Comparison of ENCODE assay signal across 8 cellular contexts in the genomic region with DNA sequence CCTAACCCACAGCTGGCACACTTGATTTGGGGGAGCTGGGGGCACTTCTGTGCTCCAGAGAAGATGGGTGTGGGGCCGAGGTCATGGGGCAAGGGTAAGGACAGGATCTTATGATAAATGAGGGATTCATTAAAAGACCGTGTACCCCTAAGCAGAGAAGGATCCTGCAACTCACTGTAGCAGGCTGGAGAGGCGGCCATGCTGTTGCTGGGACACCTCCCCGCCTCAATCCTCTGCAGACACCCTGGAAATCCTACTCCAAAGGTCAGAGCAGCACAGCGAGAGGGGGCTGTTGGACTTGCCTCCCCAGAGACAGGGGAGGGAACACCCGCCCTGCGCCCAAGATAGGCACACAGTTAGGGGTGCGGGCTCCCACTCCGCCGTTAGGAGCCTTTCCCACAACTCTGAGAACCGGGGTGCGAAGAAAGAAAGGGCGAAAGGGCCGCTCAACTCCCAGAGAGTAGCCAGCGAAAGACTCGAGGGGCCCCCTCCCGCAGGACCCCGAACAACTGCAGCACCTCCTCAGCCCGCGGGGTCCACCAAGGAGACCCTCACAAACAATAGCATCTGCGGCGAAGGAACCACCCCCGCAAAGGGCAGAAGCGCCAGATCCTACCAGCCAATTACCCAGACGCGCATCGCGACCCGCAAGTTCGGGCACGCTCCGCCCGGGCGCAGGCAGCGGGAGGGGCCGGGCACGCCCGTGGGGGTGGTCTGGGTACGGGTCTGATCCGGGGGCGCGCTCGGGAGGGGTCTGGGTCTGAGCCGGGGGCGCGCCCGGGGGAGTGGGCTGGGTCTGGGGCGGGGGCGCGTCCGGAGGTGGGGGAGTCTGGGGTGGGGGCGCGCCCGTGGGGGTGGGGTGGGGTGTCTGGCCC. TPM values are rescaled to one million over a fixed set of nuclear protein-coding genes. Genes with fewer than 3 reads are reported as not detected.
A peak's percentile ranks its signal among the peaks of the same experiment; 100 is the strongest.
DNase-seq lines count a peak whose midpoint lies in the region; ATAC-seq and TF ChIP-seq lines count a peak whose summit lies in the region.

No MANE protein-coding gene starts in this region.

- TF ChIP-seq POLR2A in HCT116 (IDR thresholded peaks at IDR 0.05; ENCODE audit: borderline replicate concordance, extremely low read depth, insufficient read depth, insufficient read length): no peak

- H3K4me3 ChIP-seq in HCT116 (replicated peaks in 1 of 2; ENCODE audit: low read depth in 1 of 2, low read length in 2 of 2): peak overlapping the region; percentile 69 to 78
- peak overlapping the region; percentile 94 for H3K4me3 ChIP-seq in SJCRH30
- H3K4me3 ChIP-seq in fibroblast of villous mesenchyme (ENCODE audit: low read depth, low read length): peak overlapping the region; percentile 71
- H3K4me3 ChIP-seq in retinal pigment epithelial cell (ENCODE audit: low read length): peak overlapping the region; percentile 67

- CTCF ChIA-PET in HCT116 (lab: Charles Lee): no interaction called here

- H3K27me3 ChIP-seq in HCT116 (ENCODE audit: insufficient read depth, low read length): no peaks in the 10 kb centered on the region
- H3K27me3 ChIP-seq in SJCRH30: no peaks in the 10 kb centered on the region

- no peak overlapping the region; the same call in 1 of the 2 replicates for H3K27ac ChIP-seq in HCT116 (ENCODE audit: low read depth, low read length)
- no peak overlapping the region for H3K27ac ChIP-seq in SJCRH30

- BruUV-seq in HCT116 (replicated peaks; lab: Mats Ljungman, UMichigan): no TSS peak

- ATAC-seq in HCT116: peak; percentile 34
- no peak for ATAC-seq in HG03159 (IDR thresholded peaks at IDR 0.05; ENCODE audit: unreplicated experiment)
- no peak for ATAC-seq in GM21619 (IDR thresholded peaks at IDR 0.05; ENCODE audit: unreplicated experiment)

- no peak overlapping the region for H2AFZ ChIP-seq in HCT116 (ENCODE audit: low read depth, low read length, poor library complexity, severe bottlenecking)

- RAD21 ChIA-PET in HCT116 (lab: Charles Lee; ENCODE audit: low non-redundant PET in 1 of 2, low total read pairs in 2 of 2, uncharacterized antibody in 2 of 2, unreplicated experiment in 2 of 2): no interaction called here

- intact Hi-C loops in HCT116 (cut with micrococcal nuclease): no loop called here

- no peak for TF ChIP-seq RAD21 in HCT116 (IDR thresholded peaks at IDR 0.05; ENCODE audit: low read depth)

- no peaks in the 10 kb centered on the region for H3K36me3 ChIP-seq in HCT116 (ENCODE audit: control insufficient read depth in 1 of 2, insufficient read depth in 2 of 2, low read length in 2 of 2)
- H3K36me3 ChIP-seq in SJCRH30: no peaks in the 10 kb centered on the region

- POLR2A ChIA-PET in HCT116 (lab: Charles Lee): no interaction called here

- H3K4me2 ChIP-seq in HCT116 (ENCODE audit: low read length): peak overlapping the region; percentile 85

- H3K9me2 ChIP-seq in HCT116 (ENCODE audit: insufficient read depth): no peaks in the 10 kb centered on the region

- DNase-seq in HCT116 (ENCODE audit: low read depth, low spot score) (no peak), SJCRH30 (peak in 1 of 2 experiments; percentile 18), fibroblast of villous mesenchyme (ENCODE audit: low read depth) (no peak), retinal pigment epithelial cell (ENCODE audit: low read depth) (no peak), UCSD-AML1 (lab: John Stamatoyannopoulos, UW; ENCODE audit: unreplicated experiment) (no peak)
- DNase-seq in effector CD4-positive, alpha-beta T cell: no peak

- H3K79me2 ChIP-seq in HCT116 (ENCODE audit: insufficient read depth, low read length): peaks cover 14% of the 10 kb centered on the region

- peaks cover 4 to 11% of the 10 kb centered on the region in 2 experiments; a peak in 3 of 4 replicates for H3K4me1 ChIP-seq in HCT116 (ENCODE audit: control insufficient read depth in 1 of 2, insufficient read depth in 2 of 2, low read length in 2 of 2)
- no peaks in the 10 kb centered on the region for H3K4me1 ChIP-seq in SJCRH30

- TF ChIP-seq CTCF in HCT116 (IDR thresholded peaks at IDR 0.05 in 2 of 3, conservative IDR thresholded peaks at IDR 0.05 in 1 of 3; ENCODE audit: borderline replicate concordance in 1 of 3, insufficient read depth in 1 of 3, low read depth in 2 of 3, low read length in 2 of 3) (no peak), fibroblast of villous mesenchyme (IDR thresholded peaks at IDR 0.05; ENCODE audit: insufficient read depth, low read depth, low read length) (no peak), retinal pigment epithelial cell (conservative IDR thresholded peaks at IDR 0.05; ENCODE audit: low read depth, low read length) (no peak)

- H3K9ac ChIP-seq in HCT116 (ENCODE audit: low read length): peak overlapping the region; percentile 33; the same call in 1 of the 2 replicates

- H4K20me1 ChIP-seq in HCT116 (ENCODE audit: insufficient read depth): no peaks in the 10 kb centered on the region

- H3K9me3 ChIP-seq in HCT116 (ENCODE audit: control insufficient read depth in 1 of 2, insufficient read depth in 1 of 2, low read depth in 1 of 2, low read length in 2 of 2) (no peaks in the 10 kb centered on the region), SJCRH30 (replicated peaks) (no peaks in the 10 kb centered on the region)

TF ChIP-seq in HCT116, 20 proteins besides CTCF, POLR2A, EP300 and RAD21:
- TF ChIP-seq, protein P1, sequence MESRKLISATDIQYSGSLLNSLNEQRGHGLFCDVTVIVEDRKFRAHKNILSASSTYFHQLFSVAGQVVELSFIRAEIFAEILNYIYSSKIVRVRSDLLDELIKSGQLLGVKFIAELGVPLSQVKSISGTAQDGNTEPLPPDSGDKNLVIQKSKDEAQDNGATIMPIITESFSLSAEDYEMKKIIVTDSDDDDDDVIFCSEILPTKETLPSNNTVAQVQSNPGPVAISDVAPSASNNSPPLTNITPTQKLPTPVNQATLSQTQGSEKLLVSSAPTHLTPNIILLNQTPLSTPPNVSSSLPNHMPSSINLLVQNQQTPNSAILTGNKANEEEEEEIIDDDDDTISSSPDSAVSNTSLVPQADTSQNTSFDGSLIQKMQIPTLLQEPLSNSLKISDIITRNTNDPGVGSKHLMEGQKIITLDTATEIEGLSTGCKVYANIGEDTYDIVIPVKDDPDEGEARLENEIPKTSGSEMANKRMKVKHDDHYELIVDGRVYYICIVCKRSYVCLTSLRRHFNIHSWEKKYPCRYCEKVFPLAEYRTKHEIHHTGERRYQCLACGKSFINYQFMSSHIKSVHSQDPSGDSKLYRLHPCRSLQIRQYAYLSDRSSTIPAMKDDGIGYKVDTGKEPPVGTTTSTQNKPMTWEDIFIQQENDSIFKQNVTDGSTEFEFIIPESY (IDR thresholded peaks at IDR 0.05; ENCODE audit: extremely low read depth, insufficient replicate concordance, low read length): no peak
- 0 out of 2 replicates have a peak, but pooled peaks have one; percentile 29 for TF ChIP-seq EGR1 (IDR thresholded peaks at IDR 0.05; ENCODE audit: low read depth)
- no peak for TF ChIP-seq CEBPB (IDR thresholded peaks at IDR 0.05; ENCODE audit: low read depth)
TF ChIP-seq in HCT116: peak in this region for 1.

RNA-seq across cellular contexts. Expression of a gene that starts 1.3 kb away (rescaled TPM):
- 12.8 TPM for total RNA-seq in HCT116 (2021; ENCODE audit: unreplicated experiment)
- 7.2 and 7.7 TPM in 2 replicates for polyA plus RNA-seq in HCT116 (2012)
- 8.2 and 9.1 TPM in 2 replicates for total RNA-seq in SJCRH30 (2014; rRNA removed; shearing (Covaris generic))
- 1.7 and 3.5 TPM in 2 replicates for total RNA-seq in fibroblast of villous mesenchyme
